In the genomic region with DNA sequence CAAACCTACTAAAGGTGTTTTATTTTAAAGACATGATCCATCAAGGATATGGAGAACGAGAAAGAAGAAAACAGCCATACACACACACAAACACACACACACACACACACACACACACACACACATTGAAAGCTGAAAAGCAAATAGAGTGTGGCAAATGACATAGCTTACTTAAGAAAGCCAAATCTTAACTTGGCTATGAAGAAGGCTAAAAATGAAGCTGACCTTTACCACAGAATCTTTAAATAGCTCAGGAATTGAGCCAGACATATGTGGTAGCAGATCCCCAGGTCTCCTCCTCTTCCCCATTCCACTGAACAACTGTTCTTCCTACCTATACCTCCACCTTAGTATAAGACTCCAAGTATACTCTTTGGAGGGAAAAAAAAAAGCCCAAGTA, we compare ENCODE assay signal across 11 cellular contexts.
A peak's percentile ranks its signal among the peaks of the same experiment; 100 is the strongest.
DNase-seq lines count a peak whose midpoint lies in the region; ATAC-seq and TF ChIP-seq lines count a peak whose summit lies in the region.
"Had no signal": no experiment of that assay in that cellular context is flagged by ENCODE, and none has a peak within 500 bp of the region (broad histone marks: within the 10 kb centered on the region; RNA-seq: fewer than 3 reads in every experiment).

No MANE protein-coding gene starts in this region.

- H3K36me3 Mint-ChIP-seq in chondrocyte (ENCODE audit: low read depth) (no peaks in the 10 kb centered on the region), T-cell (no peaks in the 10 kb centered on the region)
- H3K36me3 Mint-ChIP-seq in naive thymus-derived CD4-positive, alpha-beta T cell = no peaks in the 10 kb centered on the region
- H3K36me3 Mint-ChIP-seq: natural killer cell treated with Interleukin-12 subunit alpha and Interleukin-12 subunit beta and Interleukin-15 and Interleukin-18, amount 100 ng/mL, for 72 hours had no signal

- H3K4me1 ChIP-seq in HEK293 (ENCODE audit: control insufficient read depth, insufficient read depth, low read length) = no peaks in the 10 kb centered on the region
- no peaks in the 10 kb centered on the region for H3K4me1 ChIP-seq in naive thymus-derived CD4-positive, alpha-beta T cell (ENCODE audit: control insufficient read depth in 2 of 2, insufficient read depth in 2 of 2, low read length in 2 of 2)

- no peaks in the 10 kb centered on the region for H3K27me3 ChIP-seq in naive thymus-derived CD4-positive, alpha-beta T cell (ENCODE audit: control insufficient read depth in 2 of 2, insufficient read depth in 2 of 2, low read length in 2 of 2)

- no peak for TF ChIP-seq CTCF in HEK293 (tag by site-specific recombination; IDR thresholded peaks at IDR 0.05)
- TF ChIP-seq CTCF in chondrocyte (IDR thresholded peaks at IDR 0.05) = no peak

- H3K27me3 Mint-ChIP-seq in chondrocyte (ENCODE audit: low read depth) = no peaks in the 10 kb centered on the region
- H3K27me3 Mint-ChIP-seq in T-cell = peaks cover 3 to 13% of the 10 kb centered on the region in 2 donors
- peaks cover 0 to 16% (median 5%) of the 10 kb centered on the region in 5 donors for H3K27me3 Mint-ChIP-seq in naive thymus-derived CD4-positive, alpha-beta T cell
- H3K27me3 Mint-ChIP-seq: activated B cell treated with CpG ODN at 0.5 μM for 24 hours had no signal

- CTCF ChIA-PET in HEK293 (lab: Yijun Ruan, JAX) (interaction anchor here (0.6 to 5.1 kb wide), 26 partner anchors 9 to 1092 kb away, joined by 3 to 63 read pairs (median 4); no protein-coding TSS in a partner anchor), T-cell (lab: Charles Lee) (interaction anchor here (0.5 to 2.0 kb wide), 10 partner anchors 8 to 1986 kb away, joined by 3 to 9 read pairs (median 3); no protein-coding TSS in a partner anchor)
- CTCF ChIA-PET in naive thymus-derived CD4-positive, alpha-beta T cell (lab: Charles Lee) = interaction anchor here (0.9 to 3.0 kb wide), 2 partner anchors 11 to 41 kb away, joined by 3 to 16 read pairs; no protein-coding TSS in a partner anchor

- intact Hi-C loops in naive thymus-derived CD4-positive, alpha-beta T cell (cut with micrococcal nuclease) = loop anchor here (2.0 to 5.0 kb wide), 4 partner anchors 191 to 1501 kb away; no protein-coding TSS in a partner anchor

- POLR2A ChIA-PET in HEK293 (lab: Yijun Ruan, JAX) = interaction anchor here (0.7 to 1.5 kb wide), 2 partner anchors 37 to 187 kb away, joined by 3 read pairs; no protein-coding TSS in a partner anchor
- POLR2A ChIA-PET in T-cell (lab: Charles Lee) = no interaction called here
- POLR2A ChIA-PET in naive thymus-derived CD4-positive, alpha-beta T cell (lab: Charles Lee) = no interaction called here

- H3K27ac Mint-ChIP-seq in chondrocyte (ENCODE audit: unreplicated experiment) (peak overlapping the region; percentile 76), T-cell (no peak overlapping the region)
- H3K27ac Mint-ChIP-seq in naive thymus-derived CD4-positive, alpha-beta T cell = no peak overlapping the region
- H3K27ac Mint-ChIP-seq: activated B cell treated with CpG ODN at 0.5 μM for 24 hours; natural killer cell treated with Interleukin-12 subunit alpha and Interleukin-12 subunit beta and Interleukin-15 and Interleukin-18, amount 100 ng/mL, for 72 hours had no signal

- H3K9me3 ChIP-seq in HEK293 (ENCODE audit: control insufficient read depth, insufficient read depth, low read depth, low read length) = no peaks in the 10 kb centered on the region
- H3K9me3 ChIP-seq in naive thymus-derived CD4-positive, alpha-beta T cell (ENCODE audit: control insufficient read depth in 2 of 3, low read length in 3 of 3) = no peaks in the 10 kb centered on the region

- H3K4me3 ChIP-seq in HEK293 (ENCODE audit: low read depth, low read length) = no peak overlapping the region
- no peak overlapping the region for H3K4me3 ChIP-seq in naive thymus-derived CD4-positive, alpha-beta T cell (ENCODE audit: low read length)

- H3K4me1 Mint-ChIP-seq in chondrocyte (ENCODE audit: low read depth) (peaks cover 29% of the 10 kb centered on the region), T-cell (no peaks in the 10 kb centered on the region)
- H3K4me1 Mint-ChIP-seq in naive thymus-derived CD4-positive, alpha-beta T cell = no peaks in the 10 kb centered on the region
- H3K4me1 Mint-ChIP-seq: activated B cell treated with CpG ODN at 0.5 μM for 24 hours had no signal

- ATAC-seq in T-cell (replicated peaks in 1 of 4) (no peak), GM21576 (IDR thresholded peaks at IDR 0.05; ENCODE audit: unreplicated experiment) (no peak)
- ATAC-seq in naive thymus-derived CD4-positive, alpha-beta T cell = no peak
- ATAC-seq: natural killer cell treated with Interleukin-12 subunit alpha and Interleukin-12 subunit beta and Interleukin-15 and Interleukin-18, amount 100 ng/mL, for 72 hours had no signal

- H3K4me3 Mint-ChIP-seq in chondrocyte (ENCODE audit: unreplicated experiment) (no peak overlapping the region), T-cell (no peak overlapping the region)
- H3K4me3 Mint-ChIP-seq in naive thymus-derived CD4-positive, alpha-beta T cell = no peak overlapping the region
- H3K4me3 Mint-ChIP-seq: activated B cell treated with CpG ODN at 0.5 μM for 24 hours; natural killer cell treated with Interleukin-12 subunit alpha and Interleukin-12 subunit beta and Interleukin-15 and Interleukin-18, amount 100 ng/mL, for 72 hours had no signal

- H3K9me3 Mint-ChIP-seq in chondrocyte (ENCODE audit: low read depth) (no peaks in the 10 kb centered on the region), T-cell (no peaks in the 10 kb centered on the region)
- H3K9me3 Mint-ChIP-seq in naive thymus-derived CD4-positive, alpha-beta T cell = peaks cover 0 to 2% (median 0%) of the 10 kb centered on the region in 11 donors
- H3K9me3 Mint-ChIP-seq: activated B cell treated with CpG ODN at 0.5 μM for 24 hours; natural killer cell treated with Interleukin-12 subunit alpha and Interleukin-12 subunit beta and Interleukin-15 and Interleukin-18, amount 100 ng/mL, for 72 hours had no signal

- no peak overlapping the region for H3K27ac ChIP-seq in HEK293 (ENCODE audit: extremely low read depth, low read depth, low read length)
- H3K27ac ChIP-seq in naive thymus-derived CD4-positive, alpha-beta T cell (ENCODE audit: low read depth, low read length) = no peak overlapping the region

- DNase-seq in AG08395 (ENCODE audit: low spot score) = peak; percentile 5
- no peak for DNase-seq in chondrocyte (ENCODE audit: low spot score)
- DNase-seq in iris pigment epithelial cell (ENCODE audit: low read depth) = peak; percentile 29
- no peak for DNase-seq in SW 1271 (lab: John Stamatoyannopoulos, UW)
- no peak for DNase-seq in T-cell
- DNase-seq in naive thymus-derived CD4-positive, alpha-beta T cell = no peak
- DNase-seq: activated B cell treated with CpG ODN at 0.5 μM for 24 hours; activated naive CD4-positive, alpha-beta T cell had no signal

- no peaks in the 10 kb centered on the region for H3K36me3 ChIP-seq in HEK293 (ENCODE audit: control insufficient read depth in 2 of 2, insufficient read depth in 1 of 2, low read length in 2 of 2)
- no peaks in the 10 kb centered on the region for H3K36me3 ChIP-seq in naive thymus-derived CD4-positive, alpha-beta T cell (ENCODE audit: control insufficient read depth in 2 of 3, insufficient read depth in 3 of 3, low read length in 3 of 3)

TF ChIP-seq in HEK293, 187 proteins besides CTCF, POLR2A, EP300 and RAD21:
- no peak for TF ChIP-seq ZNF391 (tag by site-specific recombination; IDR thresholded peaks at IDR 0.05; ENCODE audit: borderline replicate concordance, low read depth)
- TF ChIP-seq, protein P1, sequence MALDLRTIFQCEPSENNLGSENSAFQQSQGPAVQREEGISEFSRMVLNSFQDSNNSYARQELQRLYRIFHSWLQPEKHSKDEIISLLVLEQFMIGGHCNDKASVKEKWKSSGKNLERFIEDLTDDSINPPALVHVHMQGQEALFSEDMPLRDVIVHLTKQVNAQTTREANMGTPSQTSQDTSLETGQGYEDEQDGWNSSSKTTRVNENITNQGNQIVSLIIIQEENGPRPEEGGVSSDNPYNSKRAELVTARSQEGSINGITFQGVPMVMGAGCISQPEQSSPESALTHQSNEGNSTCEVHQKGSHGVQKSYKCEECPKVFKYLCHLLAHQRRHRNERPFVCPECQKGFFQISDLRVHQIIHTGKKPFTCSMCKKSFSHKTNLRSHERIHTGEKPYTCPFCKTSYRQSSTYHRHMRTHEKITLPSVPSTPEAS (tag by site-specific recombination; IDR thresholded peaks at IDR 0.05) = peak; percentile 85

Comparison
In these comparisons a context has a peak if more than half of its experiments do, and no peak if none do; other contexts are left out.
1. DNase-seq: peak in AG08395 (single experiment) and iris pigment epithelial cell (single experiment); none in chondrocyte (single experiment), SW 1271 (0 of 2), T-cell (0 of 34) and naive thymus-derived CD4-positive, alpha-beta T cell (0 of 9).